In the genomic region with DNA sequence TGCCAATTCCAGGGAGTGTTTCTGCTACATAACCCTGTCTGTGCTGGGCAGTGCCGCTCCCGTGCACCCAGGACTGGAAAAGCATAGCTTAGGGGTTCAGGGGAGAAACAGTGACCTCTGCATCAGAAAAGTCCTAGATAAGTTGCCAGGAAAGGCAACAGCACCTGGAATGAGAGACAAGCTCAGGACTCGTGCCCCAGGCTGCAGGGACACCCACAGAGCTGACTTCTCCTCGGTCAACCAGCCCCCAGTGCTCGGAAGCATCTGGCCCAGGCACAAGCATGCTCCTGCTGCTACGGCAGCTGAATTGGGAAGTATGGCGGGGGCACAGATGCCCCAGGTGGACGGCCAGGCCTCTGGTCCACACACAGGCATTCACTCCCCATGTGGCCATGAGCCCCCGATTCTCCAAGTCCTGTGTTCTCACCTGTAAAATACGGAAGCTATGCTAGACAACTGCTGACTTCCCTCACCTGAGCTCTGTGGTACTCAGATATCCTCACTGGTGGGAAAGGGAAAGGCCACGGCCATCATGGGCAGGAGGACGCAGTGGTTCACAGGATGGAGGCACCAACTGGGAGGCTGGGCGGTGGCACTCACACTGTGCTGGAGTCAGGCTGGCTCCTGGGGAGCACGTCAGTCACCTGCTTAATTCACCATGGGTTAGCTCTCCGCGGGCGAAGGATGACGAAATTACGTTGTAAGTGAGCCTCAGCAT, we compare ENCODE assay signal across 18 cellular contexts.
"Had no signal": no experiment of that assay in that cellular context is flagged by ENCODE, and none has a peak within 500 bp of the region (broad histone marks: within the 10 kb centered on the region; RNA-seq: fewer than 3 reads in every experiment).

No MANE protein-coding gene starts in this region.

- H3K4me3 ChIP-seq: adrenal gland, breast epithelium, gastroesophageal sphincter, lower lobe of right lung, SK-N-MC, thoracic aorta had no signal

- H3K36me3 Mint-ChIP-seq: activated naive CD8-positive, alpha-beta T cell; naive thymus-derived CD8-positive, alpha-beta T cell; type B pancreatic cell had no signal

- H3K9me3 ChIP-seq: adrenal gland, breast epithelium, gastroesophageal sphincter, lower lobe of right lung, thoracic aorta had no signal

- DNase-seq: activated CD4-positive, alpha-beta T cell treated with anti-CD3 and anti-CD28 coated beads, Interleukin-2, amount 10 ng/mL, durations not matched to agents 7 days and 5 days; activated CD8-positive, alpha-beta T cell treated with anti-CD3 and anti-CD28 coated beads, Interleukin-2, amount 10 ng/mL, durations not matched to agents 7 days and 5 days; activated naive CD4-positive, alpha-beta T cell; adrenal gland; lower lobe of right lung; naive thymus-derived CD8-positive, alpha-beta T cell; stimulated activated CD4-positive, alpha-beta T cell treated with anti-CD3 and anti-CD28 coated beads, Interleukin-4, amount 100 ng/mL, for 1 hour; stimulated activated naive CD4-positive, alpha-beta T cell had no signal

- ATAC-seq: activated CD4-positive, CD25-positive, alpha-beta regulatory T cell treated with anti-CD3 and anti-CD28 coated beads, Interleukin-2, amount 50 U/mL, for 24 hours; activated CD8-positive, alpha-beta T cell treated with anti-CD3 and anti-CD28 coated beads, Interleukin-2, amount 10 ng/mL, durations not matched to agents 7 days and 5 days; gastroesophageal sphincter; lower lobe of right lung; naive thymus-derived CD8-positive, alpha-beta T cell had no signal

- H3K27me3 Mint-ChIP-seq: activated CD4-positive, alpha-beta T cell treated with anti-CD3 and anti-CD28 coated beads, Interleukin-2, amount 10 ng/mL, durations not matched to agents 7 days and 5 days; activated naive CD8-positive, alpha-beta T cell had no signal

- H3K27ac ChIP-seq: adrenal gland, breast epithelium, epithelial cell of prostate, gastroesophageal sphincter, lower lobe of right lung, SK-N-MC, thoracic aorta, VCaP had no signal

- H3K4me1 Mint-ChIP-seq: activated CD4-positive, alpha-beta T cell treated with anti-CD3 and anti-CD28 coated beads, Interleukin-2, amount 10 ng/mL, durations not matched to agents 7 days and 5 days; naive thymus-derived CD8-positive, alpha-beta T cell had no signal

- H3K4me3 Mint-ChIP-seq: activated CD4-positive, alpha-beta T cell treated with anti-CD3 and anti-CD28 coated beads, Interleukin-2, amount 10 ng/mL, durations not matched to agents 7 days and 5 days; activated CD8-positive, alpha-beta T cell treated with anti-CD3 and anti-CD28 coated beads, Interleukin-2, amount 10 ng/mL, durations not matched to agents 7 days and 5 days; activated naive CD8-positive, alpha-beta T cell; naive thymus-derived CD8-positive, alpha-beta T cell; type B pancreatic cell had no signal

- H3K9me3 Mint-ChIP-seq: naive thymus-derived CD8-positive, alpha-beta T cell; type B pancreatic cell had no signal

- H3K27ac Mint-ChIP-seq: activated CD4-positive, alpha-beta T cell treated with anti-CD3 and anti-CD28 coated beads, Interleukin-2, amount 10 ng/mL, durations not matched to agents 7 days and 5 days; activated CD8-positive, alpha-beta T cell treated with anti-CD3 and anti-CD28 coated beads, Interleukin-2, amount 10 ng/mL, durations not matched to agents 7 days and 5 days; activated naive CD8-positive, alpha-beta T cell; naive thymus-derived CD8-positive, alpha-beta T cell; progenitor cell of endocrine pancreas; type B pancreatic cell had no signal
